ENCODE assay signal across 23 cellular contexts in the genomic region with DNA sequence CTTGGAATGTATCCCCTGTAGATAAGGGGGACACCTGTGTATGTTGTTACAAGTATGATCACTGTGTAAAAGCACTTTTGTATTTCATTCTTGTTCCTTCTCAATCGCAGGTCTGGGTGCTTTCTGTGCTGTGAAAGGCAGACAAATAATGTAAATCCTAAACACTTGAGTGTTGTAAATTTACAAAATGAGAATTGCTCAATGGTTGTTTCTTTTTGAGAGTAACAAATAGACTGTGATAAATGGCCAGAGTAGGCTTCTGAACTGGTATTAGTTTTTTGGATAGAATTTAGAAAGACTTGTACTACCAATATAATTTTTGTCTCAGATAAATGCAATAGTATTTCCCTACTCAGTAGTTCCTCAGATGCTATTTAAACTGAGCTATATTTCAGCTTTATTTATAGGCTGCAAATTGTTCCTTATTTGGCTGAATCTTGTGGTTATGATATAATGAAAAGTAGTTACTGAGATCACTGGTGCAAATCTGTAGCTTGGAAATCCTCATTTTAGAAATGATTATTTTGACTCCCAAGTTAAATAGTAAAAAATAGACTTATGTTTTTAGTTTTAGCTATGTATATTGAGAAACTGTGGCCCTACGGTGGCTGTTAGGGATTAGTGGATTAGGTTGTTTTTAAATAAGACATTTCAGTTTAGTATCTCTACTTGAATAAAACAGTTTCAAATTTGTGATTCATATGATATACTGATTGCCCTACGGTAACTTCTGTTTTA. TPM values are rescaled to one million over a fixed set of nuclear protein-coding genes. Genes with fewer than 3 reads are reported as not detected.
DNase-seq lines count a peak whose midpoint lies in the region; ATAC-seq, FAIRE-seq and TF ChIP-seq lines count a peak whose summit lies in the region.
"Had no signal": no experiment of that assay in that cellular context is flagged by ENCODE, and none has a peak within 500 bp of the region (broad histone marks: within the 10 kb centered on the region; RNA-seq: fewer than 3 reads in every experiment).

No MANE protein-coding gene starts in this region.

- H3K36me3 ChIP-seq in OCI-LY3 (replicated peaks; ENCODE audit: low read depth, low read length): peaks cover 26% of the 10 kb centered on the region
- peaks cover 38% of the 10 kb centered on the region for H3K36me3 ChIP-seq in K562 (ENCODE audit: control insufficient read depth, insufficient read depth, low read length)
- H3K36me3 ChIP-seq: transverse colon had no signal

- peaks cover 76% of the 10 kb centered on the region for H3K4me1 Mint-ChIP-seq in activated T-cell treated with anti-CD3 and anti-CD28 coated beads, Interleukin-2, amount 50 U/mL, for 24 hours (ENCODE audit: low read depth)
- H3K4me1 Mint-ChIP-seq in type B pancreatic cell (ENCODE audit: unreplicated experiment): peaks cover 15% of the 10 kb centered on the region

- TF ChIP-seq RAD21 in K562 (CRISPR knock-in tag; conservative IDR thresholded peaks at IDR 0.05 in 1 of 2, IDR thresholded peaks at IDR 0.05 in 1 of 2): no peak

- DNase-seq in activated T-cell treated with anti-CD3 and anti-CD28 coated beads, Interleukin-2, amount 50 U/mL, for 24 hours: no peak
- no peak for DNase-seq in activated T-cell treated with anti-CD3 and anti-CD28 coated beads, Interleukin-2, amount 50 U/mL, for 1 hour
- no peak for DNase-seq in K562 (ENCODE audit: extremely low read depth in 1 of 4, low spot score in 3 of 4)
- DNase-seq in type B pancreatic cell (ENCODE audit: extremely low spot score, unreplicated experiment): no peak
- DNase-seq in frontal cortex (ENCODE audit: low spot score in 2 of 2): no peak
- no peak for DNase-seq in NCI-H2196 (lab: John Stamatoyannopoulos, UW; ENCODE audit: unreplicated experiment)
- DNase-seq: activated CD4-positive, alpha-beta T cell treated with anti-CD3 and anti-CD28 coated beads, Interleukin-2, amount 10 ng/mL, durations not matched to agents 7 days and 5 days; activated effector memory CD4-positive, alpha-beta T cell treated with Interleukin-2 at 50 U/mL for 16 hours; glutamatergic neuron; H7; kidney; mucosa of descending colon; NCI-H1436; NCI-H524; NK-92 treated with Interleukin-12 subunit alpha and Interleukin-12 subunit beta, amount 100 ng/mL, for 24 hours; stimulated activated CD8-positive, alpha-beta memory T cell treated with anti-CD3 and anti-CD28 coated beads, Interleukin-4, amount 100 ng/mL, for 48 hours; transverse colon; WERI-Rb-1 had no signal

- H2AFZ ChIP-seq in OCI-LY3 (ENCODE audit: low read depth, low read length): no peak overlapping the region
- no peak overlapping the region for H2AFZ ChIP-seq in K562 (ENCODE audit: low read depth, low read length)

- no peaks in the 10 kb centered on the region for H3K27me3 Mint-ChIP-seq in activated T-cell treated with anti-CD3 and anti-CD28 coated beads, Interleukin-2, amount 50 U/mL, for 24 hours
- no peaks in the 10 kb centered on the region for H3K27me3 Mint-ChIP-seq in type B pancreatic cell
- H3K27me3 Mint-ChIP-seq: activated CD4-positive, alpha-beta T cell treated with anti-CD3 and anti-CD28 coated beads, Interleukin-2, amount 10 ng/mL, durations not matched to agents 7 days and 5 days; central memory CD8-positive, alpha-beta T cell had no signal

- CTCF ChIA-PET in K562 (lab: Yijun Ruan, JAX; ENCODE audit: low intra/inter-chr PET ratio): no interaction called here

- no peak for TF ChIP-seq POLR2A in K562 (conservative IDR thresholded peaks at IDR 0.05)

- H3K27ac ChIP-seq in OCI-LY3 (ENCODE audit: low read length): no peak overlapping the region
- peak overlapping the region; percentile 12; the same call in 1 of the 3 replicates for H3K27ac ChIP-seq in K562 (ENCODE audit: extremely low read depth, low read depth, low read length)
- H3K27ac ChIP-seq: transverse colon, WERI-Rb-1 had no signal

- no TSS peak for BruUV-seq in K562 (replicated peaks; lab: Mats Ljungman, UMichigan)

- H3K9ac ChIP-seq in OCI-LY3 (ENCODE audit: low read length): no peak overlapping the region
- H3K9ac ChIP-seq in K562 (ENCODE audit: insufficient read depth in 1 of 2, low read depth in 2 of 2, low read length in 2 of 2): no peak overlapping the region; a peak in 1 of 4 replicates

- H3K4me2 ChIP-seq in OCI-LY3 (ENCODE audit: low read length): peak overlapping the region; percentile 28; the same call in 1 of the 2 replicates
- no peak overlapping the region for H3K4me2 ChIP-seq in K562 (ENCODE audit: insufficient read depth, low read length)

- peaks cover 4% of the 10 kb centered on the region for H3K9me1 ChIP-seq in K562 (ENCODE audit: control insufficient read depth, insufficient read depth, low read length)

- peaks cover 100% of the 10 kb centered on the region for H3K79me2 ChIP-seq in OCI-LY3 (ENCODE audit: low read length)
- peaks cover 100% of the 10 kb centered on the region for H3K79me2 ChIP-seq in K562 (ENCODE audit: control insufficient read depth, insufficient read depth, low read length)

- no peak for TF ChIP-seq EP300 in K562 (IDR thresholded peaks at IDR 0.05; ENCODE audit: low read length)

- H3K9me3 ChIP-seq in OCI-LY3 (ENCODE audit: insufficient read depth, low read length): no peaks in the 10 kb centered on the region
- peaks cover 5% of the 10 kb centered on the region; the same call in 1 of the 2 replicates for H3K9me3 ChIP-seq in K562 (replicated peaks; ENCODE audit: control insufficient read depth, insufficient read depth, low read depth, low read length)
- H3K9me3 ChIP-seq: mucosa of descending colon, transverse colon had no signal

- H3K27ac Mint-ChIP-seq in activated T-cell treated with anti-CD3 and anti-CD28 coated beads, Interleukin-2, amount 50 U/mL, for 24 hours: peak overlapping the region; percentile 31
- peak overlapping the region; percentile 32 for H3K27ac Mint-ChIP-seq in type B pancreatic cell
- H3K27ac Mint-ChIP-seq: activated CD4-positive, alpha-beta T cell treated with anti-CD3 and anti-CD28 coated beads, Interleukin-2, amount 10 ng/mL, durations not matched to agents 7 days and 5 days had no signal

- H3K4me3 Mint-ChIP-seq in activated T-cell treated with anti-CD3 and anti-CD28 coated beads, Interleukin-2, amount 50 U/mL, for 24 hours: no peak overlapping the region
- peak overlapping the region; percentile 33 for H3K4me3 Mint-ChIP-seq in type B pancreatic cell
- H3K4me3 Mint-ChIP-seq: activated CD4-positive, alpha-beta T cell treated with anti-CD3 and anti-CD28 coated beads, Interleukin-2, amount 10 ng/mL, durations not matched to agents 7 days and 5 days; central memory CD8-positive, alpha-beta T cell had no signal

- TF ChIP-seq CTCF in OCI-LY3 (IDR thresholded peaks at IDR 0.05; ENCODE audit: low read depth, low read length): no peak
- no peak for TF ChIP-seq CTCF in K562 (IDR thresholded peaks at IDR 0.05 in 2 of 3, conservative IDR thresholded peaks at IDR 0.05 in 1 of 3; ENCODE audit: insufficient read depth in 2 of 3, low read depth in 1 of 3, low read length in 3 of 3)
- TF ChIP-seq CTCF in type B pancreatic cell (conservative IDR thresholded peaks at IDR 0.05): no peak

- peaks cover 43% of the 10 kb centered on the region for H3K36me3 Mint-ChIP-seq in activated T-cell treated with anti-CD3 and anti-CD28 coated beads, Interleukin-2, amount 50 U/mL, for 24 hours (ENCODE audit: low read depth)
- peaks cover 29% of the 10 kb centered on the region for H3K36me3 Mint-ChIP-seq in type B pancreatic cell

- no peak for ATAC-seq in K562
- no peak for ATAC-seq in GM18868 (IDR thresholded peaks at IDR 0.05; ENCODE audit: unreplicated experiment)
- ATAC-seq: mucosa of descending colon had no signal

- intact Hi-C loops in K562 (cut with micrococcal nuclease): loop anchor here (10.0 kb wide), 1 partner anchor 347 kb away; no protein-coding TSS in a partner anchor

- POLR2A ChIA-PET in K562 (lab: Yijun Ruan, JAX): interaction anchor here (0.6 to 11.6 kb wide), 5 partner anchors 7 to 379 kb away, joined by 3 to 220 read pairs (median 7); partner anchors contain the start of gene BACH1

- in situ Hi-C loops in K562 (cut with MboI): loop anchor here (5.0 kb wide), 1 partner anchor 329 kb away; no protein-coding TSS in a partner anchor

- H3K27me3 ChIP-seq in OCI-LY3 (ENCODE audit: low read depth, low read length) (no peaks in the 10 kb centered on the region), K562 (ENCODE audit: control insufficient read depth in 2 of 2, insufficient read depth in 2 of 2, low read length in 2 of 2) (no peaks in the 10 kb centered on the region)
- H3K27me3 ChIP-seq: transverse colon had no signal

- no peak overlapping the region for H3K4me3 ChIP-seq in OCI-LY3 (ENCODE audit: low read length)
- no peak overlapping the region for H3K4me3 ChIP-seq in K562
- H3K4me3 ChIP-seq: mucosa of descending colon, transverse colon had no signal

- no peak for FAIRE-seq in K562 (lab: Jason Lieb, UNC)
- no peak for FAIRE-seq in frontal cortex (lab: Jason Lieb, UNC)
- FAIRE-seq: A204.1, endothelial cell of umbilical vein, kidney had no signal

- H3K9me3 Mint-ChIP-seq in activated T-cell treated with anti-CD3 and anti-CD28 coated beads, Interleukin-2, amount 50 U/mL, for 24 hours: no peaks in the 10 kb centered on the region
- no peaks in the 10 kb centered on the region for H3K9me3 Mint-ChIP-seq in type B pancreatic cell
- H3K9me3 Mint-ChIP-seq: activated CD4-positive, alpha-beta T cell treated with anti-CD3 and anti-CD28 coated beads, Interleukin-2, amount 10 ng/mL, durations not matched to agents 7 days and 5 days; central memory CD8-positive, alpha-beta T cell had no signal

- H4K20me1 ChIP-seq in OCI-LY3 (ENCODE audit: insufficient read depth, low read length) (peaks cover 98% of the 10 kb centered on the region), K562 (replicated peaks; ENCODE audit: control insufficient read depth, insufficient read depth, low read length) (peaks cover 11% of the 10 kb centered on the region)

- H3K4me1 ChIP-seq in OCI-LY3 (ENCODE audit: low read length) (peaks cover 34% of the 10 kb centered on the region), K562 (replicated peaks in 1 of 2; ENCODE audit: control insufficient read depth in 2 of 2, insufficient read depth in 2 of 2, low read length in 2 of 2) (peaks cover 12 to 68% of the 10 kb centered on the region in 2 experiments; a peak in 4 of 5 replicates)

- 68% methylated on average over 3 of the region's 3 CpGs for WGBS in K562 (ENCODE audit: insufficient coverage, low coverage, missing lambda C conversion rate)

RNA-seq across cellular contexts. Expression of gene BACH1, which starts 9.2 kb away (rescaled TPM):
- total RNA-seq in K562 (2011; cell fraction: chromatin; rRNA removed; ENCODE audit: low replicate concordance): 67.5 and 174 TPM in 2 replicates
- 37.7 and 46.3 TPM in 2 replicates for total RNA-seq in K562 (2011; cell fraction: nucleolus; rRNA removed)
- 49.6 and 62.1 TPM in 2 replicates for total RNA-seq in K562 (2011; cell fraction: nucleoplasm; rRNA removed)
- total RNA-seq in K562 (2014; rRNA removed): 23.6 and 24.6 TPM in 2 replicates
- 51.7 and 57.7 TPM in 2 replicates for total RNA-seq in K562 (2014; rRNA removed; fragmentation: Illumina TruSeq; extraction: Trizol)
- total RNA-seq in K562 (2015; rRNA removed; fragmentation: Illumina TruSeq; extraction: Trizol): 33.4 and 36.7 TPM in 2 replicates
- total RNA-seq in K562 (2021): 53.6 and 58.5 TPM in 2 replicates
- 33.3 and 41.2 TPM in 2 replicates for polyA plus RNA-seq in K562 (2011; rRNA removed)
- polyA plus RNA-seq in K562 (2011; cell fraction: cytosol; rRNA removed): 10.2 and 19.7 TPM in 2 replicates
- 24.4 and 26.5 TPM in 2 replicates for polyA plus RNA-seq in K562 (2011; cell fraction: nucleus; rRNA removed)
- polyA plus RNA-seq in K562 (2012): 23.8 and 26.4 TPM in 2 replicates
- polyA plus RNA-seq in K562 (2014; fragmentation: Illumina TruSeq; extraction: Trizol): 23.3 and 28.6 TPM in 2 replicates
- polyA plus RNA-seq in K562 (2014; fragmentation: Nextera tagmentation; extraction: Ambion mirVana): 10 to 100 TPM; 10.6 to 12.6 TPM
- 14.6 and 15.9 TPM in 2 replicates for polyA plus RNA-seq in K562 (2014; rRNA removed)
- polyA minus RNA-seq in K562 (2011; rRNA and poly(A)+ RNA removed): 266 and 267 TPM in 2 replicates
- polyA minus RNA-seq in K562 (2011; cell fraction: cytosol; rRNA and poly(A)+ RNA removed): 47.3 and 68.3 TPM in 2 replicates
- polyA minus RNA-seq in K562 (2011; cell fraction: nucleus; rRNA and poly(A)+ RNA removed): 42.0 and 79.6 TPM in 2 replicates
- 90.5 and 121 TPM in 2 replicates for total RNA-seq in type B pancreatic cell (ENCODE audit: low replicate concordance)
- 136 TPM for total RNA-seq in frontal cortex
